ENCODE assay signal across 20 cellular contexts in genomic region chr5:79976759-79977515, GRCh38.
"Had no signal": no experiment of that assay in that cellular context is flagged by ENCODE, and none has a peak within 500 bp of the region (broad histone marks: within the 10 kb centered on the region; RNA-seq: fewer than 3 reads in every experiment).

No MANE protein-coding gene starts in this region.

- DNase-seq: activated CD4-positive, alpha-beta T cell treated with anti-CD3 and anti-CD28 coated beads, Interleukin-2, amount 10 ng/mL, durations not matched to agents 24 days and 14 days; activated CD4-positive, alpha-beta T cell treated with anti-CD3 and anti-CD28 coated beads, Interleukin-2, amount 50 U/mL, for 48 hours; activated naive CD4-positive, alpha-beta T cell; activated T-cell treated with anti-CD3 and anti-CD28 coated beads for 4 hours; adrenal gland; anterior cingulate cortex; cerebellar nuclear complex; colonic mucosa; Kasumi-1; NCI-H1048; NCI-H146; NCI-H187 treated with DMSO at 0.1 percent for 48 hours; NCI-H2081 treated with DMSO at 0.1 percent for 48 hours; NCI-H446; NCI-H524; PC-9; SHP77 treated with DMSO at 0.1 percent for 48 hours had no signal

- H3K27me3 ChIP-seq: adrenal gland, colonic mucosa had no signal

- H3K36me3 ChIP-seq: colonic mucosa had no signal

- H3K4me3 Mint-ChIP-seq: activated CD4-positive, alpha-beta T cell treated with anti-CD3 and anti-CD28 coated beads, Interleukin-2, amount 10 ng/mL, durations not matched to agents 24 days and 14 days; T-helper 1 cell treated with Interleukin-12 subunit alpha and Interleukin-12 subunit beta and Interleukin-4 antibody, amounts not matched to agents 30 μg/mL and 1 μg/mL, for 36 hours had no signal

- H3K27ac ChIP-seq: adrenal gland, colonic mucosa, PC-9 had no signal

- H3K9me3 Mint-ChIP-seq: activated naive CD4-positive, alpha-beta T cell treated with anti-CD3 and anti-CD28 coated beads, Interleukin-2, amount 50 U/mL, for 72 hours; T-helper 1 cell treated with Interleukin-12 subunit alpha and Interleukin-12 subunit beta and Interleukin-4 antibody, amounts not matched to agents 30 μg/mL and 1 μg/mL, for 36 hours had no signal

- ATAC-seq: activated CD4-positive, CD25-positive, alpha-beta regulatory T cell treated with anti-CD3 and anti-CD28 coated beads, Interleukin-2, amount 50 U/mL, for 24 hours; activated naive CD4-positive, alpha-beta T cell treated with anti-CD3 and anti-CD28 coated beads, Interleukin-2, amount 50 U/mL, for 72 hours had no signal

- H3K27ac Mint-ChIP-seq: activated CD4-positive, alpha-beta T cell treated with anti-CD3 and anti-CD28 coated beads, Interleukin-2, amount 10 ng/mL, durations not matched to agents 24 days and 14 days; activated naive CD4-positive, alpha-beta T cell treated with anti-CD3 and anti-CD28 coated beads, Interleukin-2, amount 50 U/mL, for 72 hours; T-helper 1 cell treated with Interleukin-12 subunit alpha and Interleukin-12 subunit beta and Interleukin-4 antibody, amounts not matched to agents 30 μg/mL and 1 μg/mL, for 36 hours had no signal

- H3K4me2 ChIP-seq: PC-9 had no signal

- H3K9me3 ChIP-seq: adrenal gland, colonic mucosa had no signal

- H2AFZ ChIP-seq: PC-9 had no signal

- H3K27me3 Mint-ChIP-seq: activated CD4-positive, alpha-beta T cell treated with anti-CD3 and anti-CD28 coated beads, Interleukin-2, amount 10 ng/mL, durations not matched to agents 24 days and 14 days had no signal

- H3K4me1 ChIP-seq: adrenal gland, colonic mucosa had no signal

- H3K4me3 ChIP-seq: adrenal gland, colonic mucosa, PC-9 had no signal
